ENCODE assay signal across 8 cellular contexts in the genomic region with DNA sequence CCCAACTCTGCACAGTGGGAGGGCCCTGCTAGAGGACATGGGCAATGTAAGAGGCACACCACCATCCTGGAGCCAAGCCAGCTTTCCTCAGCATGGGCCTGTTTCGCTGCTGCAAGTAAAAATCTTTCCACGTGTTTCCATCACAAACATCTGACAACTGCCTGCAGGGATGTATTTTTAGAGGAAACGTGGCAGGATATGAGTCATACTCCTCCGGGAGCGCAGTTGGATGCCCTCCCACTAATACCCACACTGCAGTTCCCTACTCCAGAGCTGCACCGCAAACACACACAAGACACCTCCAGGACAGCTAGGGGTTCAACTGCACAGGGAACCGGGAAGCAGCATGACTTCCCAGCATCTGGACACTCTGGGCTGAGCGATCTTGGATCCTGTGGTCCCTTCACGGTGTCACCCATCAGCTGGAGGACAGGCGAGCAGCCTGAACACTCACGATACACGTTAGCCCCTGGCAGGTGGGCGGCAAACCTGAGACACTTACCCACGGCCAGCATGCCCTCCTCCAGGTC. TPM values are rescaled to one million over a fixed set of nuclear protein-coding genes. Genes with fewer than 3 reads are reported as not detected.
DNase-seq lines count a peak whose midpoint lies in the region; ATAC-seq and TF ChIP-seq lines count a peak whose summit lies in the region.

No MANE protein-coding gene starts in this region.

- TF ChIP-seq POLR2A in breast epithelium (IDR thresholded peaks at IDR 0.05), result no peak
- no peak for TF ChIP-seq POLR2A in testis (IDR thresholded peaks at IDR 0.05)
- TF ChIP-seq POLR2A in GM18505 (IDR thresholded peaks at IDR 0.05; ENCODE audit: borderline replicate concordance, extremely low read depth, insufficient read depth, insufficient read length), result no peak

- ATAC-seq in left colon (peak; percentile 35), GM18505 (IDR thresholded peaks at IDR 0.05; ENCODE audit: unreplicated experiment) (no peak)

- intact Hi-C loops in breast epithelium (cut with DNase I; ENCODE audit: low total_unique reads), result loop anchor here (5.0 kb wide), 1 partner anchor 44 kb away; no protein-coding TSS in a partner anchor
- intact Hi-C loops in left colon (cut with DNase I, micrococcal nuclease), result loop anchor here in 1 of 2 donors (10.0 kb wide), 1 partner anchor 46 kb away; a partner anchor contains a TSS
- intact Hi-C loops in testis (cut with DNase I; ENCODE audit: low total_unique reads), result loop anchor here (10.0 kb wide), 1 partner anchor 46 kb away; a partner anchor contains a TSS

- H3K27me3 ChIP-seq in breast epithelium, result no peaks in the 10 kb centered on the region
- no peaks in the 10 kb centered on the region for H3K27me3 ChIP-seq in testis

- H3K4me1 ChIP-seq in breast epithelium (peaks cover 2 to 17% of the 10 kb centered on the region in 2 donors), testis (peaks cover 21% of the 10 kb centered on the region)

- H3K27ac ChIP-seq in breast epithelium (peak overlapping the region; percentile 50 to 95), testis (peak overlapping the region in 1 of 2 donors; percentile 65)

- H3K4me3 ChIP-seq in breast epithelium (peak overlapping the region in 1 of 3 donors; percentile 7), testis (no peak overlapping the region)

- no peak for TF ChIP-seq CTCF in breast epithelium (IDR thresholded peaks at IDR 0.05)
- no peak for TF ChIP-seq CTCF in testis (IDR thresholded peaks at IDR 0.05)

- H3K9me3 ChIP-seq in breast epithelium, result no peaks in the 10 kb centered on the region
- no peaks in the 10 kb centered on the region for H3K9me3 ChIP-seq in testis

- DNase-seq in DMS53 treated with DMSO at 0.1 percent for 48 hours (lab: John Stamatoyannopoulos, UW; ENCODE audit: unreplicated experiment), result peak; percentile 90
- DNase-seq in NCI-H345 treated with DMSO at 0.1 percent for 48 hours (lab: John Stamatoyannopoulos, UW; ENCODE audit: unreplicated experiment), result peak; percentile 49
- DNase-seq in breast epithelium (ENCODE audit: low spot score in 2 of 2), result peak; percentile 69 to 72
- peak; percentile 61 to 78 for DNase-seq in left colon
- DNase-seq in testis, result peak; percentile 74
- no peak for DNase-seq in activated T-cell treated with anti-CD3 and anti-CD28 coated beads, Interleukin-2, amount 50 U/mL, for 48 hours
- no peak for DNase-seq in NCI-H1092 (lab: John Stamatoyannopoulos, UW)

- H3K36me3 ChIP-seq in breast epithelium, result no peaks in the 10 kb centered on the region
- no peaks in the 10 kb centered on the region for H3K36me3 ChIP-seq in testis (ENCODE audit: low read depth, missing control alignments)

- WGBS in testis, 2 donors, result 48 to 61% methylated on average over 8 to 14 of the region's 14 CpGs

RNA-seq across cellular contexts. Expression of a gene that starts 26.1 kb away (rescaled TPM):
- total RNA-seq in breast epithelium (10 to 100 TPM in 2 of 3 donors, 1 to 10 TPM in 1; 7.5 to 66.2 (median 13.4) TPM), left colon (1 to 10 TPM; 4.2 to 8.2 TPM), testis (10 to 100 TPM; 13.1 to 20.7 TPM)
- polyA plus RNA-seq in testis (ENCODE audit: insufficient read depth, low read depth, low replicate concordance), result 47.0 TPM

RNA-seq across cellular contexts. Expression of a gene that starts 46.7 kb away (rescaled TPM):
- total RNA-seq in breast epithelium, result 100 to 1,000 TPM in 1 of 3 donors, 10 to 100 TPM in 2; 83.3 to 102 (median 93.4) TPM
- 100 to 1,000 TPM; 384 to 427 TPM for total RNA-seq in left colon
- 10 to 100 TPM; 46.5 to 64.0 TPM for total RNA-seq in testis
- 116 TPM for polyA plus RNA-seq in testis (ENCODE audit: insufficient read depth, low read depth, low replicate concordance)

Comparison
In these comparisons a context has a peak if more than half of its experiments do, and no peak if none do; other contexts are left out.
1. DNase-seq: peak in DMS53 treated with DMSO at 0.1 percent for 48 hours (single experiment), NCI-H345 treated with DMSO at 0.1 percent for 48 hours (single experiment), breast epithelium (2 of 2), left colon (2 of 2) and testis (single experiment); none in activated T-cell treated with anti-CD3 and anti-CD28 coated beads, Interleukin-2, amount 50 U/mL, for 48 hours (0 of 2) and NCI-H1092 (single experiment).